ENCODE assay signal across 30 cellular contexts in the genomic region with DNA sequence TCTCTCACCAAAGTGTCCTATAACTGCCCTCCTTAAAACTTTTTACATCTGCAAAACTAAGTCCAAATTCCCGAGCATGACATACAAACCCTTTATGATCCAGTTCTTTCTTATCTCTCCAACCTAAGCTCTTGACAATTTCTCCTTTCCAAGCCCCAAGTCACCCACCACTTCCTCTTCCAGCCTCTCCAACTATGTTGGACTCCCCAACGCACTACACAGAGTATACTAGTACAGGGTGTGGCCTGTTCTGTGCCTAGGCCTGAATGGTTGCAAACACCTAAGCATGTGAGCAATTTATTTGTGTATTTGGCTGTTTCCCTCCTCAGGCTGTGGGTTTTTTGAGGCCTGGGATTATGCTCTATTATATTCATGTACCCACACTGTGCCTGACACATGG.
DNase-seq lines count a peak whose midpoint lies in the region; ATAC-seq and TF ChIP-seq lines count a peak whose summit lies in the region.
"Had no signal": no experiment of that assay in that cellular context is flagged by ENCODE, and none has a peak within 500 bp of the region (broad histone marks: within the 10 kb centered on the region; RNA-seq: fewer than 3 reads in every experiment).

No MANE protein-coding gene starts in this region.

- ATAC-seq in HG03175 (IDR thresholded peaks at IDR 0.05; ENCODE audit: unreplicated experiment): no peak
- ATAC-seq in natural killer cell treated with Interleukin-12 subunit alpha and Interleukin-12 subunit beta and Interleukin-15 and Interleukin-18, amount 100 ng/mL, for 72 hours: no peak
- ATAC-seq: activated T-helper 17 cell treated with anti-CD3 and anti-CD28 coated beads, Interleukin-2, amount 50 U/mL, for 72 hours; effector memory CD8-positive, alpha-beta T cell had no signal

- TF ChIP-seq CTCF in mammary epithelial cell (conservative IDR thresholded peaks at IDR 0.05 in 1 of 2, IDR thresholded peaks at IDR 0.05 in 1 of 2; ENCODE audit: extremely low read depth in 1 of 2, insufficient read depth in 1 of 2, low read depth in 1 of 2, low read length in 2 of 2): no peak

- no peak overlapping the region for H3K9ac ChIP-seq in mammary epithelial cell (ENCODE audit: insufficient read depth, low read length)

- no peak for DNase-seq in activated T-cell treated with anti-CD3 and anti-CD28 coated beads, Interleukin-2, amount 50 U/mL, for 24 hours
- DNase-seq in activated T-cell treated with anti-CD3 and anti-CD28 coated beads, Interleukin-2, amount 50 U/mL, for 1 hour: no peak
- peak; percentile 1 for DNase-seq in NCI-H69 (lab: John Stamatoyannopoulos, UW)
- peak; percentile 13 for DNase-seq in UCSD-AML1 (lab: John Stamatoyannopoulos, UW; ENCODE audit: unreplicated experiment)
- peak; percentile 11 for DNase-seq in pons (ENCODE audit: low spot score)
- no peak for DNase-seq in mammary epithelial cell
- no peak for DNase-seq in natural killer cell treated with Interleukin-12 subunit alpha and Interleukin-12 subunit beta and Interleukin-15 and Interleukin-18, amount 100 ng/mL, for 72 hours (ENCODE audit: low spot score)
- DNase-seq: 8988T; activated B cell treated with CpG ODN at 0.5 μM for 24 hours; activated naive CD4-positive, alpha-beta T cell treated with anti-CD3 and anti-CD28 coated beads, Interleukin-2, amount 50 U/mL, for 16 hours; anterior cingulate cortex; CD4-positive, alpha-beta memory T cell; effector memory CD8-positive, alpha-beta T cell; erythroblast; glutamatergic neuron; HCEC 1CT; Karpas-422; left ventricle myocardium inferior; naive B cell; NCI-H1092; NCI-H1694 treated with DMSO at 0.1 percent for 48 hours; NCI-H2171; NCI-H524; occipital lobe had no signal

- no peak overlapping the region for H3K4me3 ChIP-seq in mammary epithelial cell (replicated peaks in 1 of 3; ENCODE audit: insufficient read depth in 1 of 3, low read depth in 2 of 3, low read length in 3 of 3)
- H3K4me3 ChIP-seq: coronary artery, left ventricle myocardium inferior, thoracic aorta had no signal

- no peak overlapping the region for H2AFZ ChIP-seq in mammary epithelial cell (ENCODE audit: low read depth, low read length)

- H3K9me3 ChIP-seq in mammary epithelial cell (replicated peaks; ENCODE audit: insufficient read depth, low read length): no peaks in the 10 kb centered on the region

- WGBS in mammary epithelial cell (ENCODE audit: low coverage, missing lambda C conversion rate): 53% methylated on average over 2 of the region's 2 CpGs

- peaks cover 15% of the 10 kb centered on the region for H3K4me1 Mint-ChIP-seq in activated T-cell treated with anti-CD3 and anti-CD28 coated beads, Interleukin-2, amount 50 U/mL, for 24 hours (ENCODE audit: low read depth)
- peaks cover 16 to 17% of the 10 kb centered on the region in 2 donors for H3K4me1 Mint-ChIP-seq in natural killer cell treated with Interleukin-12 subunit alpha and Interleukin-12 subunit beta and Interleukin-15 and Interleukin-18, amount 100 ng/mL, for 72 hours (ENCODE audit: low read depth in 2 of 2)

- no peaks in the 10 kb centered on the region for H3K36me3 Mint-ChIP-seq in activated T-cell treated with anti-CD3 and anti-CD28 coated beads, Interleukin-2, amount 50 U/mL, for 24 hours (ENCODE audit: low read depth)
- peaks cover 7% of the 10 kb centered on the region for H3K36me3 Mint-ChIP-seq in natural killer cell treated with Interleukin-12 subunit alpha and Interleukin-12 subunit beta and Interleukin-15 and Interleukin-18, amount 100 ng/mL, for 72 hours
- H3K36me3 Mint-ChIP-seq: CD4-positive, alpha-beta memory T cell had no signal

- H3K9me3 Mint-ChIP-seq in activated T-cell treated with anti-CD3 and anti-CD28 coated beads, Interleukin-2, amount 50 U/mL, for 24 hours: peaks cover 2% of the 10 kb centered on the region
- peaks cover 6% of the 10 kb centered on the region for H3K9me3 Mint-ChIP-seq in natural killer cell treated with Interleukin-12 subunit alpha and Interleukin-12 subunit beta and Interleukin-15 and Interleukin-18, amount 100 ng/mL, for 72 hours
- H3K9me3 Mint-ChIP-seq: effector memory CD8-positive, alpha-beta T cell had no signal

- H3K4me1 ChIP-seq in mammary epithelial cell (ENCODE audit: insufficient read depth, low read length): no peaks in the 10 kb centered on the region
- H3K4me1 ChIP-seq: left ventricle myocardium inferior had no signal

- no peaks in the 10 kb centered on the region for H4K20me1 ChIP-seq in mammary epithelial cell (ENCODE audit: insufficient read depth, low read length)

- BruUV-seq in mammary epithelial cell (replicated peaks; lab: Mats Ljungman, UMichigan): no TSS peak

- H3K27me3 Mint-ChIP-seq in activated T-cell treated with anti-CD3 and anti-CD28 coated beads, Interleukin-2, amount 50 U/mL, for 24 hours: no peaks in the 10 kb centered on the region
- peaks cover 0 to 9% of the 10 kb centered on the region in 2 donors for H3K27me3 Mint-ChIP-seq in natural killer cell treated with Interleukin-12 subunit alpha and Interleukin-12 subunit beta and Interleukin-15 and Interleukin-18, amount 100 ng/mL, for 72 hours
- H3K27me3 Mint-ChIP-seq: activated B cell treated with CpG ODN at 0.5 μM for 24 hours; stimulated activated naive CD8-positive, alpha-beta T cell treated with anti-CD3 and anti-CD28 coated beads, Interleukin-15, Interleukin-2, amounts not matched to agents 100 ng/mL and 50 ng/mL, for 24 hours had no signal

- H3K36me3 ChIP-seq in mammary epithelial cell (ENCODE audit: insufficient read depth, low read length): no peaks in the 10 kb centered on the region
- H3K36me3 ChIP-seq: left ventricle myocardium inferior, thoracic aorta had no signal

- no peak overlapping the region for H3K4me2 ChIP-seq in mammary epithelial cell (ENCODE audit: insufficient read depth, low read depth, low read length)

- no peak overlapping the region for H3K4me3 Mint-ChIP-seq in activated T-cell treated with anti-CD3 and anti-CD28 coated beads, Interleukin-2, amount 50 U/mL, for 24 hours
- H3K4me3 Mint-ChIP-seq in natural killer cell treated with Interleukin-12 subunit alpha and Interleukin-12 subunit beta and Interleukin-15 and Interleukin-18, amount 100 ng/mL, for 72 hours: no peak overlapping the region
- H3K4me3 Mint-ChIP-seq: activated B cell treated with CpG ODN at 0.5 μM for 24 hours; activated T-helper 17 cell treated with anti-CD3 and anti-CD28 coated beads, Interleukin-2, amount 50 U/mL, for 72 hours; effector memory CD8-positive, alpha-beta T cell; mesothelial cell of epicardium; stimulated activated naive CD8-positive, alpha-beta T cell treated with anti-CD3 and anti-CD28 coated beads, Interleukin-15, Interleukin-2, amounts not matched to agents 100 ng/mL and 50 ng/mL, for 24 hours had no signal

- in situ Hi-C loops in mammary epithelial cell (cut with MboI; ENCODE audit: low sequenced_read_pairs in 2 of 2): loop anchor here (5.0 to 25.0 kb wide), 3 partner anchors 218 to 550 kb away; no protein-coding TSS in a partner anchor

- H3K27me3 ChIP-seq in mammary epithelial cell (ENCODE audit: insufficient read depth, low read length): no peaks in the 10 kb centered on the region

- dilution Hi-C loops in mammary epithelial cell (cut with HindIII; ENCODE audit: low sequenced_read_pairs): no loop called here

- no peak overlapping the region for H3K27ac ChIP-seq in mammary epithelial cell (ENCODE audit: insufficient read depth, low read depth, low read length)
- H3K27ac ChIP-seq: coronary artery, left ventricle myocardium inferior, thoracic aorta had no signal

- peak overlapping the region; percentile 1 for H3K27ac Mint-ChIP-seq in activated T-cell treated with anti-CD3 and anti-CD28 coated beads, Interleukin-2, amount 50 U/mL, for 24 hours
- no peak overlapping the region for H3K27ac Mint-ChIP-seq in natural killer cell treated with Interleukin-12 subunit alpha and Interleukin-12 subunit beta and Interleukin-15 and Interleukin-18, amount 100 ng/mL, for 72 hours
- H3K27ac Mint-ChIP-seq: activated B cell treated with CpG ODN at 0.5 μM for 24 hours; activated T-helper 17 cell treated with anti-CD3 and anti-CD28 coated beads, Interleukin-2, amount 50 U/mL, for 72 hours; effector memory CD8-positive, alpha-beta T cell; mesothelial cell of epicardium; stimulated activated naive CD8-positive, alpha-beta T cell treated with anti-CD3 and anti-CD28 coated beads, Interleukin-15, Interleukin-2, amounts not matched to agents 100 ng/mL and 50 ng/mL, for 24 hours had no signal

- no peaks in the 10 kb centered on the region for H3K79me2 ChIP-seq in mammary epithelial cell (ENCODE audit: insufficient read depth, low read length)

- CTCF ChIA-PET in mammary epithelial cell (lab: Charles Lee; ENCODE audit: low non-redundant PET): no interaction called here

- intact Hi-C loops in mammary epithelial cell (cut with micrococcal nuclease): loop anchor here (10.0 kb wide), 1 partner anchor 368 kb away; no protein-coding TSS in a partner anchor

Comparison
In these comparisons a context has a peak if more than half of its experiments do, and no peak if none do; other contexts are left out.
1. DNase-seq: peak in NCI-H69 (single experiment), UCSD-AML1 (single experiment) and pons (single experiment); none in activated T-cell treated with anti-CD3 and anti-CD28 coated beads, Interleukin-2, amount 50 U/mL, for 24 hours (single experiment), activated T-cell treated with anti-CD3 and anti-CD28 coated beads, Interleukin-2, amount 50 U/mL, for 1 hour (single experiment), mammary epithelial cell (single experiment) and natural killer cell treated with Interleukin-12 subunit alpha and Interleukin-12 subunit beta and Interleukin-15 and Interleukin-18, amount 100 ng/mL, for 72 hours (single experiment).